16 cellular contexts compared by ENCODE assay signal in genomic region chr3:125002414-125002811, GRCh38. TPM values are rescaled to one million over a fixed set of nuclear protein-coding genes. Genes with fewer than 3 reads are reported as not detected.
DNase-seq lines count a peak whose midpoint lies in the region; ATAC-seq and TF ChIP-seq lines count a peak whose summit lies in the region.
"Had no signal": no experiment of that assay in that cellular context is flagged by ENCODE, and none has a peak within 500 bp of the region (broad histone marks: within the 10 kb centered on the region; RNA-seq: fewer than 3 reads in every experiment).

No MANE protein-coding gene starts in this region.

- H2AFZ ChIP-seq in mesenchymal stem cell (ENCODE audit: low read depth, low read length): no peak overlapping the region
- H2AFZ ChIP-seq: parathyroid adenoma had no signal

- H4K91ac ChIP-seq in mesenchymal stem cell (ENCODE audit: low read length): no peak overlapping the region

- peaks cover 11% of the 10 kb centered on the region for H3K79me1 ChIP-seq in mesenchymal stem cell (replicated peaks; ENCODE audit: low read length, poor library complexity, severe bottlenecking)

- no peak overlapping the region for H3K18ac ChIP-seq in mesenchymal stem cell (ENCODE audit: low read depth in 1 of 2, low read length in 2 of 2)

- 85% methylated on average over 5 of the region's 5 CpGs for WGBS in mesenchymal stem cell

- H3K4me3 ChIP-seq in mesenchymal stem cell (ENCODE audit: insufficient read depth in 1 of 2, low read depth in 1 of 2, low read length in 2 of 2): no peak overlapping the region
- H3K4me3 ChIP-seq: breast epithelium had no signal

- no peak overlapping the region for H4K8ac ChIP-seq in mesenchymal stem cell (ENCODE audit: low read length)

- peak overlapping the region; percentile 46 for H3K27ac Mint-ChIP-seq in activated naive CD8-positive, alpha-beta T cell
- no peak overlapping the region for H3K27ac Mint-ChIP-seq in activated naive CD8-positive, alpha-beta T cell treated with anti-CD3 and anti-CD28 coated beads, Interleukin-2, amount 50 U/mL, for 24 hours
- H3K27ac Mint-ChIP-seq in brain: peak overlapping the region; percentile 69 to 95 (median 86)

- no peaks in the 10 kb centered on the region for H3K9me3 ChIP-seq in mesenchymal stem cell (ENCODE audit: control insufficient read depth, low read length)
- H3K9me3 ChIP-seq: breast epithelium had no signal

- no peak overlapping the region for H3K4me2 ChIP-seq in mesenchymal stem cell (ENCODE audit: low read length, poor library complexity, severe bottlenecking)

- no peak overlapping the region for H2BK120ac ChIP-seq in mesenchymal stem cell (ENCODE audit: low read depth, low read length)

- H3K23ac ChIP-seq in mesenchymal stem cell (ENCODE audit: low read length in 2 of 2): no peak overlapping the region

- H3K36me3 Mint-ChIP-seq in activated naive CD8-positive, alpha-beta T cell: peaks cover 18% of the 10 kb centered on the region
- H3K36me3 Mint-ChIP-seq in activated naive CD8-positive, alpha-beta T cell treated with anti-CD3 and anti-CD28 coated beads, Interleukin-2, amount 50 U/mL, for 24 hours (ENCODE audit: low read depth): peaks cover 49% of the 10 kb centered on the region
- H3K36me3 Mint-ChIP-seq in brain: peaks cover 3% of the 10 kb centered on the region

- H2BK5ac ChIP-seq in mesenchymal stem cell (ENCODE audit: low read depth, low read length, poor library complexity, severe bottlenecking): no peak overlapping the region

- no peak overlapping the region for H2BK15ac ChIP-seq in mesenchymal stem cell (ENCODE audit: low read depth, poor library complexity, severe bottlenecking)

- peaks cover 12% of the 10 kb centered on the region for H3K4me1 ChIP-seq in mesenchymal stem cell (ENCODE audit: control insufficient read depth, insufficient read depth, low read depth, low read length)
- H3K4me1 ChIP-seq: breast epithelium, parathyroid adenoma had no signal

- H3K27ac ChIP-seq in mesenchymal stem cell (ENCODE audit: low read length, poor library complexity, severe bottlenecking) (no peak overlapping the region), temporal lobe (ENCODE audit: low read depth, low read length) (peak overlapping the region; percentile 63)
- H3K27ac ChIP-seq: breast epithelium, parathyroid adenoma had no signal

- peaks cover 23% of the 10 kb centered on the region for H3K4me1 Mint-ChIP-seq in activated naive CD8-positive, alpha-beta T cell (ENCODE audit: low read depth)
- H3K4me1 Mint-ChIP-seq in activated naive CD8-positive, alpha-beta T cell treated with anti-CD3 and anti-CD28 coated beads, Interleukin-2, amount 50 U/mL, for 24 hours: peaks cover 15% of the 10 kb centered on the region
- H3K4me1 Mint-ChIP-seq in brain: peaks cover 93% of the 10 kb centered on the region

- H3K27me3 ChIP-seq in mesenchymal stem cell (ENCODE audit: control insufficient read depth in 1 of 2, insufficient read depth in 1 of 2, low read length in 2 of 2): no peaks in the 10 kb centered on the region
- H3K27me3 ChIP-seq: breast epithelium had no signal

- H3K9ac ChIP-seq in mesenchymal stem cell (ENCODE audit: low read length): no peak overlapping the region
- H3K9ac ChIP-seq: parathyroid adenoma had no signal

- H3K27me3 Mint-ChIP-seq in activated naive CD8-positive, alpha-beta T cell: no peaks in the 10 kb centered on the region
- no peaks in the 10 kb centered on the region for H3K27me3 Mint-ChIP-seq in activated naive CD8-positive, alpha-beta T cell treated with anti-CD3 and anti-CD28 coated beads, Interleukin-2, amount 50 U/mL, for 24 hours
- H3K27me3 Mint-ChIP-seq in brain: no peaks in the 10 kb centered on the region

- no peak overlapping the region for H3K14ac ChIP-seq in mesenchymal stem cell (ENCODE audit: low read length in 2 of 2)

- H2AK5ac ChIP-seq in mesenchymal stem cell (ENCODE audit: low read length, severe bottlenecking): peak overlapping the region; percentile 39

- no peak overlapping the region for H3K4ac ChIP-seq in mesenchymal stem cell (ENCODE audit: low read depth in 1 of 2, low read length in 2 of 2)

- peak overlapping the region; percentile 31 for H3K4me3 Mint-ChIP-seq in activated naive CD8-positive, alpha-beta T cell
- H3K4me3 Mint-ChIP-seq in activated naive CD8-positive, alpha-beta T cell treated with anti-CD3 and anti-CD28 coated beads, Interleukin-2, amount 50 U/mL, for 24 hours: no peak overlapping the region
- H3K4me3 Mint-ChIP-seq in brain: peak overlapping the region in 1 of 5 experiments; percentile 34

- peaks cover 46 to 96% of the 10 kb centered on the region in 2 experiments for H3K36me3 ChIP-seq in mesenchymal stem cell (ENCODE audit: control insufficient read depth in 1 of 2, insufficient read depth in 2 of 2, low read depth in 1 of 2, low read length in 2 of 2)
- H3K36me3 ChIP-seq: breast epithelium had no signal

- no peaks in the 10 kb centered on the region for H3K9me3 Mint-ChIP-seq in activated naive CD8-positive, alpha-beta T cell (ENCODE audit: low read depth)
- no peaks in the 10 kb centered on the region for H3K9me3 Mint-ChIP-seq in activated naive CD8-positive, alpha-beta T cell treated with anti-CD3 and anti-CD28 coated beads, Interleukin-2, amount 50 U/mL, for 24 hours
- H3K9me3 Mint-ChIP-seq in brain: peaks cover 0 to 2% (median 0%) of the 10 kb centered on the region in 5 experiments

- TF ChIP-seq CTCF in brain (conservative IDR thresholded peaks at IDR 0.05): no peak

- DNase-seq in activated naive CD8-positive, alpha-beta T cell treated with anti-CD3 and anti-CD28 coated beads, Interleukin-2, amount 50 U/mL, for 24 hours: no peak
- DNase-seq in mesenchymal stem cell: no peak
- no peak for DNase-seq in NCI-H526 treated with DMSO at 0.1 percent for 48 hours (lab: John Stamatoyannopoulos, UW)
- no peak for DNase-seq in middle frontal gyrus (ENCODE audit: extremely low spot score, low spot score)
- DNase-seq: activated CD4-positive, alpha-beta T cell treated with anti-CD3 and anti-CD28 coated beads for 4 hours; AML-193; head of caudate nucleus; NCI-H524; stimulated activated CD8-positive, alpha-beta memory T cell treated with anti-CD3 and anti-CD28 coated beads, Interleukin-4, amount 100 ng/mL, for 48 hours; T-helper 2 cell had no signal

- no peak overlapping the region for H2BK12ac ChIP-seq in mesenchymal stem cell (ENCODE audit: low read length in 2 of 2)

- no peak for ATAC-seq in activated naive CD8-positive, alpha-beta T cell treated with anti-CD3 and anti-CD28 coated beads, Interleukin-2, amount 50 U/mL, for 24 hours
- no peak for ATAC-seq in GM21367 (IDR thresholded peaks at IDR 0.05; ENCODE audit: unreplicated experiment)

RNA-seq across cellular contexts. Expression of gene HEG1, which starts 53.4 kb away (rescaled TPM):
- polyA plus RNA-seq in brain (ENCODE audit: insufficient read depth, low read depth, low replicate concordance): 13.9 TPM
- 134 TPM for polyA plus RNA-seq in mesenchymal stem cell (2013, experiment 1 of 2)
- polyA plus RNA-seq in mesenchymal stem cell (2013, experiment 2 of 2): 130 TPM
- 15.0 TPM for total RNA-seq in temporal lobe
